Comparison of ENCODE assay signal across 18 cellular contexts in genomic region chr18:69874058-69874457, GRCh38.
DNase-seq lines count a peak whose midpoint lies in the region; ATAC-seq and TF ChIP-seq lines count a peak whose summit lies in the region.
"Had no signal": no experiment of that assay in that cellular context is flagged by ENCODE, and none has a peak within 500 bp of the region (broad histone marks: within the 10 kb centered on the region; RNA-seq: fewer than 3 reads in every experiment).

No MANE protein-coding gene starts in this region.

- H2BK5ac ChIP-seq in mesenchymal stem cell (ENCODE audit: low read depth, low read length, poor library complexity, severe bottlenecking) = no peak overlapping the region

- no peak overlapping the region for H4K8ac ChIP-seq in mesenchymal stem cell (ENCODE audit: low read length)

- in situ Hi-C loops in brain microvascular endothelial cell (cut with HindIII; ENCODE audit: low pct_ligation_motif_present, low sequenced_read_pairs) = no loop called here

- H4K20me1 ChIP-seq in PC-3 (ENCODE audit: low read length) = no peaks in the 10 kb centered on the region
- H4K20me1 ChIP-seq in smooth muscle cell (ENCODE audit: low read depth) = no peaks in the 10 kb centered on the region

- H3K4me3 ChIP-seq in HEK293 (ENCODE audit: low read depth, low read length) (no peak overlapping the region), brain microvascular endothelial cell (ENCODE audit: low read depth, low read length) (no peak overlapping the region), mesenchymal stem cell (ENCODE audit: insufficient read depth in 1 of 2, low read depth in 1 of 2, low read length in 2 of 2) (no peak overlapping the region), PC-3 (ENCODE audit: low read length) (no peak overlapping the region), smooth muscle cell (no peak overlapping the region)
- H3K4me3 ChIP-seq: adrenal gland, gastrocnemius medialis had no signal

- H2BK12ac ChIP-seq in mesenchymal stem cell (ENCODE audit: low read length in 2 of 2) = no peak overlapping the region

- H3K14ac ChIP-seq in mesenchymal stem cell (ENCODE audit: low read length in 2 of 2) = no peak overlapping the region

- no peaks in the 10 kb centered on the region for H3F3A ChIP-seq in PC-3 (ENCODE audit: low read length, unreplicated experiment)
- no peaks in the 10 kb centered on the region for H3F3A ChIP-seq in smooth muscle cell (ENCODE audit: low read depth)

- no peak overlapping the region for H3K18ac ChIP-seq in mesenchymal stem cell (ENCODE audit: low read depth in 1 of 2, low read length in 2 of 2)

- H3K4me1 Mint-ChIP-seq in endothelial cell (ENCODE audit: unreplicated experiment) = no peaks in the 10 kb centered on the region

- H3K79me2 ChIP-seq in PC-3 (ENCODE audit: low read length) = no peaks in the 10 kb centered on the region
- no peaks in the 10 kb centered on the region for H3K79me2 ChIP-seq in smooth muscle cell (ENCODE audit: low read depth)
- H3K79me2 ChIP-seq: parathyroid adenoma had no signal

- TF ChIP-seq CTCF in HEK293 (tag by site-specific recombination; IDR thresholded peaks at IDR 0.05) (no peak), brain microvascular endothelial cell (IDR thresholded peaks at IDR 0.05; ENCODE audit: low read depth, low read length, missing control alignments) (no peak), PC-3 (conservative IDR thresholded peaks at IDR 0.05; ENCODE audit: low read depth, low read length) (no peak), endothelial cell (IDR thresholded peaks at IDR 0.05; ENCODE audit: unreplicated experiment) (no peak), smooth muscle cell (IDR thresholded peaks at IDR 0.05; ENCODE audit: borderline replicate concordance, insufficient read depth, poor library complexity, severe bottlenecking) (no peak)

- no peak for ATAC-seq in PC-3
- ATAC-seq: gastrocnemius medialis had no signal

- H3K36me3 ChIP-seq in HEK293 (ENCODE audit: control insufficient read depth in 2 of 2, insufficient read depth in 1 of 2, low read length in 2 of 2) (no peaks in the 10 kb centered on the region), brain microvascular endothelial cell (replicated peaks) (no peaks in the 10 kb centered on the region), mesenchymal stem cell (ENCODE audit: control insufficient read depth in 1 of 2, insufficient read depth in 2 of 2, low read depth in 1 of 2, low read length in 2 of 2) (no peaks in the 10 kb centered on the region), PC-3 (ENCODE audit: low read depth, low read length) (no peaks in the 10 kb centered on the region), smooth muscle cell (ENCODE audit: low read depth) (no peaks in the 10 kb centered on the region)
- H3K36me3 ChIP-seq: adrenal gland, gastrocnemius medialis had no signal

- H3K4me2 ChIP-seq in mesenchymal stem cell (ENCODE audit: low read length, poor library complexity, severe bottlenecking) (no peak overlapping the region), PC-3 (ENCODE audit: low read length) (no peak overlapping the region), smooth muscle cell (no peak overlapping the region)

- H3K27ac Mint-ChIP-seq in endothelial cell (ENCODE audit: unreplicated experiment) = no peak overlapping the region
- H3K27ac Mint-ChIP-seq: dendritic cell treated with granulocyte-macrophage colony-stimulating factor and Interleukin-4, amounts not matched to agents 40 ng/mL and 50 ng/mL, for 4 days; mesothelial cell of epicardium had no signal

- H4K91ac ChIP-seq in mesenchymal stem cell (ENCODE audit: low read length) = no peak overlapping the region

- intact Hi-C loops in PC-3 (cut with micrococcal nuclease) = no loop called here

- no peak overlapping the region for H2AK5ac ChIP-seq in mesenchymal stem cell (ENCODE audit: low read length, severe bottlenecking)

- H3K4me1 ChIP-seq in HEK293 (ENCODE audit: control insufficient read depth, insufficient read depth, low read length) (no peaks in the 10 kb centered on the region; the same call in 1 of the 2 replicates), mesenchymal stem cell (ENCODE audit: control insufficient read depth, insufficient read depth, low read depth, low read length) (peaks cover 1% of the 10 kb centered on the region), PC-3 (ENCODE audit: insufficient read depth, low read length) (no peaks in the 10 kb centered on the region), smooth muscle cell (ENCODE audit: low read depth) (no peaks in the 10 kb centered on the region)
- H3K4me1 ChIP-seq: adrenal gland, gastrocnemius medialis, parathyroid adenoma had no signal

- no peak overlapping the region for H2BK15ac ChIP-seq in mesenchymal stem cell (ENCODE audit: low read depth, poor library complexity, severe bottlenecking)

- no peak overlapping the region for H2AFZ ChIP-seq in mesenchymal stem cell (ENCODE audit: low read depth, low read length)
- H2AFZ ChIP-seq in PC-3 (ENCODE audit: low read length) = no peak overlapping the region
- no peak overlapping the region for H2AFZ ChIP-seq in smooth muscle cell (ENCODE audit: low read depth)
- H2AFZ ChIP-seq: parathyroid adenoma had no signal

- H3K4me3 Mint-ChIP-seq in endothelial cell (ENCODE audit: unreplicated experiment) = no peak overlapping the region
- H3K4me3 Mint-ChIP-seq: dendritic cell treated with granulocyte-macrophage colony-stimulating factor and Interleukin-4, amounts not matched to agents 40 ng/mL and 50 ng/mL, for 4 days; mesothelial cell of epicardium had no signal

- H3K9ac ChIP-seq in mesenchymal stem cell (ENCODE audit: low read length) = no peak overlapping the region
- H3K9ac ChIP-seq in PC-3 (ENCODE audit: low read length) = no peak overlapping the region
- H3K9ac ChIP-seq in smooth muscle cell (ENCODE audit: low read depth) = no peak overlapping the region
- H3K9ac ChIP-seq: parathyroid adenoma had no signal

- H3K9me3 Mint-ChIP-seq in endothelial cell (ENCODE audit: unreplicated experiment) = no peaks in the 10 kb centered on the region

- WGBS in mesenchymal stem cell = 87% methylated on average over 2 of the region's 2 CpGs
- 80% methylated on average over 2 of the region's 2 CpGs for WGBS in smooth muscle cell (ENCODE audit: low lambda C conversion rate)

- peaks cover 1% of the 10 kb centered on the region for H3K27me3 Mint-ChIP-seq in endothelial cell (ENCODE audit: unreplicated experiment)
- H3K27me3 Mint-ChIP-seq: dendritic cell treated with granulocyte-macrophage colony-stimulating factor and Interleukin-4, amounts not matched to agents 40 ng/mL and 50 ng/mL, for 4 days had no signal

- no peak overlapping the region for H3K23ac ChIP-seq in mesenchymal stem cell (ENCODE audit: low read length in 2 of 2)

- no peaks in the 10 kb centered on the region for H3K9me3 ChIP-seq in HEK293 (ENCODE audit: control insufficient read depth, insufficient read depth, low read depth, low read length)
- H3K9me3 ChIP-seq in mesenchymal stem cell (ENCODE audit: control insufficient read depth, low read length) = no peaks in the 10 kb centered on the region
- H3K9me3 ChIP-seq in PC-3 (ENCODE audit: low read length) = no peaks in the 10 kb centered on the region
- no peaks in the 10 kb centered on the region for H3K9me3 ChIP-seq in smooth muscle cell (replicated peaks; ENCODE audit: low read depth)
- H3K9me3 ChIP-seq: adrenal gland, gastrocnemius medialis had no signal

- no TSS peak for BruUV-seq in PC-3 (replicated peaks; lab: Mats Ljungman, UMichigan)

- H3K36me3 Mint-ChIP-seq in endothelial cell (ENCODE audit: low read depth, unreplicated experiment) = no peaks in the 10 kb centered on the region

- H3K79me1 ChIP-seq in mesenchymal stem cell (replicated peaks; ENCODE audit: low read length, poor library complexity, severe bottlenecking) = no peaks in the 10 kb centered on the region

- CTCF ChIA-PET in HEK293 (lab: Yijun Ruan, JAX) = no interaction called here
- CTCF ChIA-PET in PC-3 (lab: Charles Lee) = no interaction called here

- DNase-seq in NCI-H2227 (lab: John Stamatoyannopoulos, UW; ENCODE audit: unreplicated experiment) (peak; percentile 14), NCI-H2227 treated with DMSO at 0.1 percent for 48 hours (lab: John Stamatoyannopoulos, UW) (no peak), brain microvascular endothelial cell (peak; percentile 25), mesenchymal stem cell (peak; percentile 6), PC-3 (no peak), endothelial cell (ENCODE audit: low spot score) (no peak), smooth muscle cell (lab: John Stamatoyannopoulos, UW; ENCODE audit: unreplicated experiment) (no peak)
- DNase-seq: 8988T; adrenal gland; gastrocnemius medialis; GOT3; NCI-H2081; stimulated activated CD4-positive, alpha-beta T cell treated with anti-CD3 and anti-CD28 coated beads, Interleukin-15, amount 100 ng/mL, for 24 hours; substantia nigra had no signal

- no peaks in the 10 kb centered on the region for H3K9me2 ChIP-seq in PC-3 (replicated peaks; ENCODE audit: low read length)

- no peaks in the 10 kb centered on the region for H3K27me3 ChIP-seq in brain microvascular endothelial cell (replicated peaks)
- no peaks in the 10 kb centered on the region for H3K27me3 ChIP-seq in mesenchymal stem cell (ENCODE audit: control insufficient read depth in 1 of 2, insufficient read depth in 1 of 2, low read length in 2 of 2)
- no peaks in the 10 kb centered on the region for H3K27me3 ChIP-seq in PC-3 (ENCODE audit: low read length)
- no peaks in the 10 kb centered on the region for H3K27me3 ChIP-seq in smooth muscle cell (ENCODE audit: low read depth)
- H3K27me3 ChIP-seq: adrenal gland, gastrocnemius medialis had no signal

- POLR2A ChIA-PET in HEK293 (lab: Yijun Ruan, JAX) = no interaction called here
- POLR2A ChIA-PET in PC-3 (lab: Charles Lee; ENCODE audit: unreplicated experiment) = no interaction called here

- no peak overlapping the region for H3K4ac ChIP-seq in mesenchymal stem cell (ENCODE audit: low read depth in 1 of 2, low read length in 2 of 2)

- no peak overlapping the region for H2BK120ac ChIP-seq in mesenchymal stem cell (ENCODE audit: low read depth, low read length)

- H3K27ac ChIP-seq in HEK293 (ENCODE audit: extremely low read depth, low read depth, low read length) (no peak overlapping the region), brain microvascular endothelial cell (no peak overlapping the region), mesenchymal stem cell (ENCODE audit: low read length, poor library complexity, severe bottlenecking) (no peak overlapping the region), PC-3 (ENCODE audit: low read length) (no peak overlapping the region), smooth muscle cell (ENCODE audit: low read depth) (no peak overlapping the region)
- H3K27ac ChIP-seq: adrenal gland, gastrocnemius medialis, parathyroid adenoma had no signal

TF ChIP-seq in HEK293, 187 proteins besides CTCF, POLR2A, EP300 and RAD21 (continues in another document):
- TF ChIP-seq EGR2 (tag by site-specific recombination; IDR thresholded peaks at IDR 0.05; ENCODE audit: low read depth) (peak; percentile 69; the same call in 1 of the 2 replicates), ZNF610 (tag by site-specific recombination; IDR thresholded peaks at IDR 0.05; ENCODE audit: borderline replicate concordance) (no peak), ZNF76 (tag by site-specific recombination; IDR thresholded peaks at IDR 0.05; ENCODE audit: borderline replicate concordance, low read depth) (no peak)

Comparison
In these comparisons a context has a peak if more than half of its experiments do, and no peak if none do; other contexts are left out.
1. DNase-seq: peak in NCI-H2227 (single experiment), brain microvascular endothelial cell (single experiment) and mesenchymal stem cell (single experiment); none in NCI-H2227 treated with DMSO at 0.1 percent for 48 hours (single experiment), PC-3 (single experiment), endothelial cell (single experiment) and smooth muscle cell (single experiment).